Comparison of ENCODE assay signal across 2 cellular contexts in the genomic region with DNA sequence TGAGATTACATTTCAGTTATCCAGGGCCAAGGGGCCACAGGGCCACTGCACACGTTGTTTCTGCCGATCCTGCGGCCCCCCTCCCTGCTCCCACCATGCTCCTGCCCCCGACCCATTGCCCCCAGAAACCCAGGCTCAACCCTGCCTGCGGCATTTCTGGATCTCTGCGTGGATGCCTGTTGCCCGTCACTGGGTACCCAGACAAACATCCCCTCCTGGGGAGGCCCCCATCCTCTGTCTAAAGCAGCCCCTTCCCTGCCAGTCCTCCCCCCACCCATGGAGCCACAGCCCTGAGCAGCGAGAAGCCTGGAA.
TF ChIP-seq lines count a peak whose summit lies in the region.

No MANE protein-coding gene starts in this region.

TF ChIP-seq in SK-N-SH, 30 proteins besides CTCF, POLR2A, EP300 and RAD21 (continued from another document):
- TF ChIP-seq, protein P1, sequence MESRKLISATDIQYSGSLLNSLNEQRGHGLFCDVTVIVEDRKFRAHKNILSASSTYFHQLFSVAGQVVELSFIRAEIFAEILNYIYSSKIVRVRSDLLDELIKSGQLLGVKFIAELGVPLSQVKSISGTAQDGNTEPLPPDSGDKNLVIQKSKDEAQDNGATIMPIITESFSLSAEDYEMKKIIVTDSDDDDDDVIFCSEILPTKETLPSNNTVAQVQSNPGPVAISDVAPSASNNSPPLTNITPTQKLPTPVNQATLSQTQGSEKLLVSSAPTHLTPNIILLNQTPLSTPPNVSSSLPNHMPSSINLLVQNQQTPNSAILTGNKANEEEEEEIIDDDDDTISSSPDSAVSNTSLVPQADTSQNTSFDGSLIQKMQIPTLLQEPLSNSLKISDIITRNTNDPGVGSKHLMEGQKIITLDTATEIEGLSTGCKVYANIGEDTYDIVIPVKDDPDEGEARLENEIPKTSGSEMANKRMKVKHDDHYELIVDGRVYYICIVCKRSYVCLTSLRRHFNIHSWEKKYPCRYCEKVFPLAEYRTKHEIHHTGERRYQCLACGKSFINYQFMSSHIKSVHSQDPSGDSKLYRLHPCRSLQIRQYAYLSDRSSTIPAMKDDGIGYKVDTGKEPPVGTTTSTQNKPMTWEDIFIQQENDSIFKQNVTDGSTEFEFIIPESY (IDR thresholded peaks at IDR 0.05; ENCODE audit: borderline replicate concordance, low read depth): no peak
- TF ChIP-seq NRF1 (IDR thresholded peaks at IDR 0.05; ENCODE audit: low read depth, low read length): no peak
- TF ChIP-seq USF2 (IDR thresholded peaks at IDR 0.05; ENCODE audit: borderline replicate concordance, low read depth, low read length): no peak
- no peak for TF ChIP-seq POLR2AphosphoS5 (IDR thresholded peaks at IDR 0.05; ENCODE audit: low read depth, low read length)
- TF ChIP-seq GABPA (IDR thresholded peaks at IDR 0.05; ENCODE audit: low read depth): no peak
- no peak for TF ChIP-seq FOXM1 (IDR thresholded peaks at IDR 0.05; ENCODE audit: low read depth)
- TF ChIP-seq FOSL2 (IDR thresholded peaks at IDR 0.05; ENCODE audit: borderline replicate concordance, low read depth): no peak
- no peak for TF ChIP-seq TEAD4 (IDR thresholded peaks at IDR 0.05; ENCODE audit: borderline replicate concordance, insufficient read depth)
- no peak for TF ChIP-seq MAX (IDR thresholded peaks at IDR 0.05; ENCODE audit: low read depth)
- no peak for TF ChIP-seq REST (IDR thresholded peaks at IDR 0.05; ENCODE audit: low read depth, low read length)
- no peak for TF ChIP-seq MXI1 (IDR thresholded peaks at IDR 0.05; ENCODE audit: low read depth, low read length)

TF ChIP-seq in SK-N-SH treated with all-trans-retinoic acid at 6 μM for 48 hours, 23 proteins besides CTCF, POLR2A, EP300 and RAD21 (continued from another document):
- TF ChIP-seq, protein P2, sequence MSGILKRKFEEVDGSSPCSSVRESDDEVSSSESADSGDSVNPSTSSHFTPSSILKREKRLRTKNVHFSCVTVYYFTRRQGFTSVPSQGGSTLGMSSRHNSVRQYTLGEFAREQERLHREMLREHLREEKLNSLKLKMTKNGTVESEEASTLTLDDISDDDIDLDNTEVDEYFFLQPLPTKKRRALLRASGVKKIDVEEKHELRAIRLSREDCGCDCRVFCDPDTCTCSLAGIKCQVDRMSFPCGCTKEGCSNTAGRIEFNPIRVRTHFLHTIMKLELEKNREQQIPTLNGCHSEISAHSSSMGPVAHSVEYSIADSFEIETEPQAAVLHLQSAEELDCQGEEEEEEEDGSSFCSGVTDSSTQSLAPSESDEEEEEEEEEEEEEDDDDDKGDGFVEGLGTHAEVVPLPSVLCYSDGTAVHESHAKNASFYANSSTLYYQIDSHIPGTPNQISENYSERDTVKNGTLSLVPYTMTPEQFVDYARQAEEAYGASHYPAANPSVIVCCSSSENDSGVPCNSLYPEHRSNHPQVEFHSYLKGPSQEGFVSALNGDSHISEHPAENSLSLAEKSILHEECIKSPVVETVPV (CRISPR knock-in tag; IDR thresholded peaks at IDR 0.05): no peak
- TF ChIP-seq OSR1 (CRISPR knock-in tag; IDR thresholded peaks at IDR 0.05) (no peak), SNAI2 (CRISPR knock-in tag; IDR thresholded peaks at IDR 0.05) (no peak), ZNF70 (CRISPR knock-in tag; IDR thresholded peaks at IDR 0.05) (no peak), CSDC2 (CRISPR knock-in tag; IDR thresholded peaks at IDR 0.05) (no peak), GLIS3 (CRISPR knock-in tag; IDR thresholded peaks at IDR 0.05) (no peak), ZNF8 (CRISPR knock-in tag; IDR thresholded peaks at IDR 0.05) (no peak)
